In the genomic region with DNA sequence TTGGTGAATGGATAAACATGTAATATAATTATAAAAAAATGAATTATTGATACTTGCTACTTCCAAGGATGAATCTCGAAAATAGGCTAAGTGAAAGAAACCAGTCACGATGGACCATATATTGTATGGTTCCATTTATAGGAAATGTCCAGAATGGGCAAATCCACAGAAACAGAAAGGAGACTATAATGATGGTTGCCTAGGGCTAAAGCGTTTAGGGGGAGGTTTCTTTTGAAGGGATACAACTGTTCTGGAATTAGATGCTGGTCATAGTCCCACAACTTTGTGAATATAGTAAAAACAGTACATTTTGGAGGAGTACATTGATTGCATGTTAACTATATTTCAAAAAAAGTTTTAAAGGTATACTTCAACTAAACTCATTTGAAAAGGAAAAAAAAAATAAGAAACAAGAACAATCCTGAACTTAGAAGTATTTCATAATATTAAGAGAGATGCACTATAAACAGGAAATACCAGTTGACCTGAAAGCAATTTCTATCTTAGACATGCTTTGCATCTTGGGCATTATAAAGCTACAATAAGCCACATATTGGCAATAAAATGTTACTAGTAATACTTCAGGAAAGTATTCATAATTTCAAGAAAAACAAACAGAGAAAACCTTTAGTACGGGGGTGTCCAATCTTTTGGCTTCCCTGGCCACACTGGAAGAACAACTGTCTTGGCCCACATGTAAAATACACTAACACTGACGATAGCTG, we compare ENCODE assay signal across 1 cellular context.
TF ChIP-seq lines count a peak whose summit lies in the region.

No MANE protein-coding gene starts in this region.

TF ChIP-seq in IMR-90, 13 proteins besides CTCF, POLR2A, EP300 and RAD21:
- no peak for TF ChIP-seq BHLHE40 (IDR thresholded peaks at IDR 0.05; ENCODE audit: low read depth, low read length)
- no peak for TF ChIP-seq NFE2L2 (IDR thresholded peaks at IDR 0.05; ENCODE audit: low read depth, low read length)
- no peak for TF ChIP-seq RCOR1 (IDR thresholded peaks at IDR 0.05; ENCODE audit: insufficient replicate concordance, low read length)
- TF ChIP-seq MXI1 (IDR thresholded peaks at IDR 0.05; ENCODE audit: borderline replicate concordance, low read depth, low read length), result no peak
- TF ChIP-seq CHD1 (IDR thresholded peaks at IDR 0.05; ENCODE audit: low read depth, low read length), result no peak
- no peak for TF ChIP-seq ELK1 (IDR thresholded peaks at IDR 0.05; ENCODE audit: borderline replicate concordance, low read depth, low read length)
- no peak for TF ChIP-seq MAFK (IDR thresholded peaks at IDR 0.05; ENCODE audit: low read depth, low read length)
- no peak for TF ChIP-seq RFX5 (IDR thresholded peaks at IDR 0.05; ENCODE audit: low read depth, low read length)
- TF ChIP-seq USF2 (IDR thresholded peaks at IDR 0.05; ENCODE audit: low read depth, low read length), result no peak
- no peak for TF ChIP-seq FOS (IDR thresholded peaks at IDR 0.05; ENCODE audit: low read depth, low read length)
- TF ChIP-seq SMC3 (IDR thresholded peaks at IDR 0.05; ENCODE audit: low read depth, low read length), result no peak
- no peak for TF ChIP-seq MAZ (IDR thresholded peaks at IDR 0.05; ENCODE audit: borderline replicate concordance, low read depth, low read length)
- no peak for TF ChIP-seq CEBPB (IDR thresholded peaks at IDR 0.05; ENCODE audit: low read depth, low read length)
